In genomic region chr2:67733517-67733916, GRCh38 we compare ENCODE assay signal across 10 cellular contexts.
DNase-seq lines count a peak whose midpoint lies in the region; ATAC-seq, FAIRE-seq and TF ChIP-seq lines count a peak whose summit lies in the region.
"Had no signal": no experiment of that assay in that cellular context is flagged by ENCODE, and none has a peak within 500 bp of the region (broad histone marks: within the 10 kb centered on the region; RNA-seq: fewer than 3 reads in every experiment).

No MANE protein-coding gene starts in this region.

- H3K27ac ChIP-seq in GM23338 (ENCODE audit: low read depth) (no peak overlapping the region), sigmoid colon (no peak overlapping the region)
- H3K27ac ChIP-seq in CD4-positive, alpha-beta memory T cell (ENCODE audit: low read depth, low read length), result no peak overlapping the region
- H3K27ac ChIP-seq: SK-N-MC had no signal

- H3K4me1 ChIP-seq in GM23338 (ENCODE audit: insufficient read depth), result no peaks in the 10 kb centered on the region
- H3K4me1 ChIP-seq in sigmoid colon, result no peaks in the 10 kb centered on the region
- no peaks in the 10 kb centered on the region for H3K4me1 ChIP-seq in CD4-positive, alpha-beta memory T cell (ENCODE audit: insufficient read depth, low read length)

- TF ChIP-seq POLR2A in sigmoid colon (IDR thresholded peaks at IDR 0.05) (no peak), GM12891 (IDR thresholded peaks at IDR 0.05; ENCODE audit: low read depth, low read length) (no peak)

- no peak for TF ChIP-seq EP300 in sigmoid colon (IDR thresholded peaks at IDR 0.05)

- no peak overlapping the region for H3K4me2 ChIP-seq in GM23338

- H3K27me3 Mint-ChIP-seq in GM23338 (ENCODE audit: insufficient read depth, low read depth, poor library complexity), result no peaks in the 10 kb centered on the region
- no peaks in the 10 kb centered on the region for H3K27me3 Mint-ChIP-seq in CD4-positive, alpha-beta memory T cell

- H2AFZ ChIP-seq in GM23338, result no peak overlapping the region; the same call in 1 of the 2 replicates

- H3K4me1 Mint-ChIP-seq in GM23338, result no peaks in the 10 kb centered on the region; the same call in 2 of the 3 replicates
- no peaks in the 10 kb centered on the region for H3K4me1 Mint-ChIP-seq in CD4-positive, alpha-beta memory T cell

- H3K79me2 ChIP-seq in GM23338 (replicated peaks; ENCODE audit: insufficient read depth), result no peaks in the 10 kb centered on the region

- 41 to 70% methylated on average over 3 of the region's 3 CpGs for WGBS in sigmoid colon, 2 donors

- H3K9me3 ChIP-seq in sigmoid colon, result no peaks in the 10 kb centered on the region
- no peaks in the 10 kb centered on the region for H3K9me3 ChIP-seq in CD4-positive, alpha-beta memory T cell (ENCODE audit: control insufficient read depth in 1 of 2, low read length in 2 of 2)

- CTCF ChIA-PET in CD4-positive, alpha-beta memory T cell (lab: Charles Lee; ENCODE audit: partially characterized antibody), result interaction anchor here (0.7 kb wide), 1 partner anchor 1015 kb away, joined by 3 read pairs; no protein-coding TSS in a partner anchor

- no peaks in the 10 kb centered on the region for H3K36me3 Mint-ChIP-seq in GM23338 (ENCODE audit: low read depth)
- H3K36me3 Mint-ChIP-seq in CD4-positive, alpha-beta memory T cell, result no peaks in the 10 kb centered on the region

- no peaks in the 10 kb centered on the region for H3K36me3 ChIP-seq in GM23338 (ENCODE audit: insufficient read depth)
- H3K36me3 ChIP-seq in sigmoid colon, result no peaks in the 10 kb centered on the region
- no peaks in the 10 kb centered on the region for H3K36me3 ChIP-seq in CD4-positive, alpha-beta memory T cell (ENCODE audit: insufficient read depth, low read length)

- DNase-seq in D721Med (ENCODE audit: insufficient read length, low spot score), result no peak
- DNase-seq in GM23338 (ENCODE audit: low spot score), result peak; percentile 66
- peak; percentile 2 for DNase-seq in iPS DF 19.7 (ENCODE audit: low read depth, low spot score)
- DNase-seq in sigmoid colon, result no peak
- DNase-seq in CD4-positive, alpha-beta memory T cell, result no peak
- DNase-seq in GM12891 (ENCODE audit: insufficient read length, low spot score), result no peak

- intact Hi-C loops in sigmoid colon (cut with DNase I), result no loop called here
- intact Hi-C loops in CD4-positive, alpha-beta memory T cell (cut with micrococcal nuclease), result no loop called here

- H3K4me3 ChIP-seq in GM23338 (no peak overlapping the region), sigmoid colon (no peak overlapping the region)
- H3K4me3 ChIP-seq in CD4-positive, alpha-beta memory T cell (ENCODE audit: low read length in 2 of 2), result no peak overlapping the region
- H3K4me3 ChIP-seq: SK-N-MC had no signal

- H3F3A ChIP-seq in GM23338 (replicated peaks; ENCODE audit: low read depth), result no peaks in the 10 kb centered on the region

- H4K20me1 ChIP-seq in GM23338 (replicated peaks; ENCODE audit: insufficient read depth), result no peaks in the 10 kb centered on the region

- no peak overlapping the region for H3K4me3 Mint-ChIP-seq in GM23338
- H3K4me3 Mint-ChIP-seq in CD4-positive, alpha-beta memory T cell, result no peak overlapping the region

- ATAC-seq in GM23338 (peak; percentile 99), SK-N-SH treated with all-trans-retinoic acid at 6 μM for 48 hours (peak; percentile 94), HG03565 (IDR thresholded peaks at IDR 0.05; ENCODE audit: unreplicated experiment) (no peak)
- ATAC-seq: left colon had no signal

- FAIRE-seq in D721Med (lab: Jason Lieb, UNC), result no peak
- no peak for FAIRE-seq in GM12891 (lab: Jason Lieb, UNC)

- peaks cover 2% of the 10 kb centered on the region; the same call in 1 of the 3 replicates for H3K9me3 Mint-ChIP-seq in GM23338
- H3K9me3 Mint-ChIP-seq in CD4-positive, alpha-beta memory T cell, result peaks cover 0 to 3% (median 1%) of the 10 kb centered on the region in 8 donors

- TF ChIP-seq CTCF in D721Med (IDR thresholded peaks at IDR 0.05; ENCODE audit: insufficient read depth, missing control alignments), result peak; percentile 46
- peak; percentile 57 to 83 for TF ChIP-seq CTCF in GM23338 (conservative IDR thresholded peaks at IDR 0.05; ENCODE audit: low read depth in 2 of 2)
- TF ChIP-seq CTCF in sigmoid colon (IDR thresholded peaks at IDR 0.05), result peak in 1 of 4 experiments; percentile 28

- H3K27ac Mint-ChIP-seq in GM23338, result no peak overlapping the region
- H3K27ac Mint-ChIP-seq in CD4-positive, alpha-beta memory T cell, result no peak overlapping the region

- peaks cover 4% of the 10 kb centered on the region for H3K9me2 ChIP-seq in GM23338 (ENCODE audit: insufficient read depth)

- POLR2A ChIA-PET in CD4-positive, alpha-beta memory T cell (lab: Charles Lee; ENCODE audit: partially characterized antibody), result no interaction called here

- H3K27me3 ChIP-seq in GM23338 (ENCODE audit: insufficient read depth) (no peaks in the 10 kb centered on the region), sigmoid colon (no peaks in the 10 kb centered on the region)
- no peaks in the 10 kb centered on the region for H3K27me3 ChIP-seq in CD4-positive, alpha-beta memory T cell (ENCODE audit: insufficient read depth, low read length)

TF ChIP-seq in GM23338, 12 proteins besides CTCF, POLR2A, EP300 and RAD21 (continues in another document):
- TF ChIP-seq ZNF114 (CRISPR knock-in tag; IDR thresholded peaks at IDR 0.05) (no peak), NANOG (IDR thresholded peaks at IDR 0.05; ENCODE audit: borderline replicate concordance) (no peak)

TF ChIP-seq in SK-N-SH treated with all-trans-retinoic acid at 6 μM for 48 hours, 23 proteins besides CTCF, POLR2A, EP300 and RAD21:
- TF ChIP-seq, protein P1, sequence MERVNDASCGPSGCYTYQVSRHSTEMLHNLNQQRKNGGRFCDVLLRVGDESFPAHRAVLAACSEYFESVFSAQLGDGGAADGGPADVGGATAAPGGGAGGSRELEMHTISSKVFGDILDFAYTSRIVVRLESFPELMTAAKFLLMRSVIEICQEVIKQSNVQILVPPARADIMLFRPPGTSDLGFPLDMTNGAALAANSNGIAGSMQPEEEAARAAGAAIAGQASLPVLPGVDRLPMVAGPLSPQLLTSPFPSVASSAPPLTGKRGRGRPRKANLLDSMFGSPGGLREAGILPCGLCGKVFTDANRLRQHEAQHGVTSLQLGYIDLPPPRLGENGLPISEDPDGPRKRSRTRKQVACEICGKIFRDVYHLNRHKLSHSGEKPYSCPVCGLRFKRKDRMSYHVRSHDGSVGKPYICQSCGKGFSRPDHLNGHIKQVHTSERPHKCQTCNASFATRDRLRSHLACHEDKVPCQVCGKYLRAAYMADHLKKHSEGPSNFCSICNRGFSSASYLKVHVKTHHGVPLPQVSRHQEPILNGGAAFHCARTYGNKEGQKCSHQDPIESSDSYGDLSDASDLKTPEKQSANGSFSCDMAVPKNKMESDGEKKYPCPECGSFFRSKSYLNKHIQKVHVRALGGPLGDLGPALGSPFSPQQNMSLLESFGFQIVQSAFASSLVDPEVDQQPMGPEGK (CRISPR knock-in tag; IDR thresholded peaks at IDR 0.05; ENCODE audit: borderline replicate concordance), result no peak
- TF ChIP-seq ZNF70 (CRISPR knock-in tag; IDR thresholded peaks at IDR 0.05) (no peak), ZC3H10 (CRISPR knock-in tag; IDR thresholded peaks at IDR 0.05) (no peak), TOX (CRISPR knock-in tag; IDR thresholded peaks at IDR 0.05; ENCODE audit: borderline replicate concordance) (no peak)

TF ChIP-seq in GM12891, 5 proteins besides CTCF, POLR2A, EP300 and RAD21:
- TF ChIP-seq TAF1 (IDR thresholded peaks at IDR 0.05; ENCODE audit: low read depth, low read length), result no peak

Comparison
In these comparisons a context has a peak if more than half of its experiments do, and no peak if none do; other contexts are left out.
1. DNase-seq: peak in GM23338 (single experiment) and iPS DF 19.7 (single experiment); none in D721Med (single experiment), sigmoid colon (single experiment), CD4-positive, alpha-beta memory T cell (0 of 5) and GM12891 (single experiment).